25 cellular contexts compared by ENCODE assay signal in genomic region chr10:49598164-49598856, GRCh38. TPM values are rescaled to one million over a fixed set of nuclear protein-coding genes. Genes with fewer than 3 reads are reported as not detected.
DNase-seq lines count a peak whose midpoint lies in the region; ATAC-seq and TF ChIP-seq lines count a peak whose summit lies in the region.
"Had no signal": no experiment of that assay in that cellular context is flagged by ENCODE, and none has a peak within 500 bp of the region (broad histone marks: within the 10 kb centered on the region; RNA-seq: fewer than 3 reads in every experiment).

No MANE protein-coding gene starts in this region.

- H2AFZ ChIP-seq in mesenchymal stem cell (ENCODE audit: low read depth, low read length): no peak overlapping the region
- H2AFZ ChIP-seq: PC-9 had no signal

- H2AK5ac ChIP-seq in mesenchymal stem cell (ENCODE audit: low read length, severe bottlenecking): no peak overlapping the region

- H3K14ac ChIP-seq in mesenchymal stem cell (ENCODE audit: low read length in 2 of 2): no peak overlapping the region

- no peak overlapping the region for H2BK12ac ChIP-seq in mesenchymal stem cell (ENCODE audit: low read length in 2 of 2)

- no peak overlapping the region for H3K4me3 ChIP-seq in right cardiac atrium (ENCODE audit: low read length)
- H3K4me3 ChIP-seq in vagina: no peak overlapping the region
- no peak overlapping the region for H3K4me3 ChIP-seq in mesenchymal stem cell (ENCODE audit: insufficient read depth in 1 of 2, low read depth in 1 of 2, low read length in 2 of 2)
- H3K4me3 ChIP-seq: GM12878, HAP-1, PC-9 had no signal

- no peak overlapping the region for H3K27ac ChIP-seq in right cardiac atrium (ENCODE audit: low read length)
- H3K27ac ChIP-seq in vagina: no peak overlapping the region
- no peak overlapping the region for H3K27ac ChIP-seq in mesenchymal stem cell (ENCODE audit: low read length, poor library complexity, severe bottlenecking)
- H3K27ac ChIP-seq: C4-2B, PC-9, RWPE1 had no signal

- H4K8ac ChIP-seq in mesenchymal stem cell (ENCODE audit: low read length): no peak overlapping the region

- no peaks in the 10 kb centered on the region for H3K36me3 ChIP-seq in vagina
- no peaks in the 10 kb centered on the region for H3K36me3 ChIP-seq in mesenchymal stem cell (ENCODE audit: control insufficient read depth in 1 of 2, insufficient read depth in 2 of 2, low read depth in 1 of 2, low read length in 2 of 2)
- H3K36me3 ChIP-seq: HAP-1 had no signal

- no peak overlapping the region for H3K23ac ChIP-seq in mesenchymal stem cell (ENCODE audit: low read length in 2 of 2)

- intact Hi-C loops in cardiac septum (cut with DNase I): loop anchor here (10.0 kb wide), 1 partner anchor 626 kb away; no protein-coding TSS in a partner anchor
- intact Hi-C loops in right cardiac atrium (cut with DNase I): loop anchor here in 3 of 4 donors (5.0 to 10.0 kb wide), 2 partner anchors 624 to 626 kb away; no protein-coding TSS in a partner anchor
- intact Hi-C loops in vagina (cut with DNase I): no loop called here

- H3K9ac ChIP-seq in mesenchymal stem cell (ENCODE audit: low read length): no peak overlapping the region

- no peak overlapping the region for H3K4ac ChIP-seq in mesenchymal stem cell (ENCODE audit: low read depth in 1 of 2, low read length in 2 of 2)

- no peaks in the 10 kb centered on the region for H3K79me1 ChIP-seq in mesenchymal stem cell (replicated peaks; ENCODE audit: low read length, poor library complexity, severe bottlenecking)

- no peak overlapping the region for H2BK120ac ChIP-seq in mesenchymal stem cell (ENCODE audit: low read depth, low read length)

- no peak overlapping the region for H4K91ac ChIP-seq in mesenchymal stem cell (ENCODE audit: low read length)

- 75% methylated on average over 8 of the region's 8 CpGs for WGBS in right cardiac atrium
- WGBS in mesenchymal stem cell: 73% methylated on average over 8 of the region's 8 CpGs

- TF ChIP-seq POLR2A in vagina (IDR thresholded peaks at IDR 0.05): no peak

- no peak overlapping the region for H2BK15ac ChIP-seq in mesenchymal stem cell (ENCODE audit: low read depth, poor library complexity, severe bottlenecking)

- no peak overlapping the region for H2BK5ac ChIP-seq in mesenchymal stem cell (ENCODE audit: low read depth, low read length, poor library complexity, severe bottlenecking)

- TF ChIP-seq CTCF in vagina (IDR thresholded peaks at IDR 0.05): no peak

- H3K9me3 ChIP-seq in right cardiac atrium (ENCODE audit: control insufficient read depth, low read length): no peaks in the 10 kb centered on the region
- no peaks in the 10 kb centered on the region for H3K9me3 ChIP-seq in vagina
- no peaks in the 10 kb centered on the region for H3K9me3 ChIP-seq in mesenchymal stem cell (ENCODE audit: control insufficient read depth, low read length)
- H3K9me3 ChIP-seq: HAP-1 had no signal

- H3K4me1 ChIP-seq in right cardiac atrium (ENCODE audit: control insufficient read depth, insufficient read depth, low read length) (no peaks in the 10 kb centered on the region), vagina (no peaks in the 10 kb centered on the region), mesenchymal stem cell (ENCODE audit: control insufficient read depth, insufficient read depth, low read depth, low read length) (peaks cover 8% of the 10 kb centered on the region)
- H3K4me1 ChIP-seq: HAP-1 had no signal

- no peak for ATAC-seq in right cardiac atrium
- ATAC-seq in HG03196 (IDR thresholded peaks at IDR 0.05; ENCODE audit: unreplicated experiment): no peak
- ATAC-seq: GM12878 had no signal

- peak; percentile 51 for DNase-seq in cardiac septum (ENCODE audit: low spot score)
- no peak for DNase-seq in right cardiac atrium
- peak; percentile 2 for DNase-seq in NCI-H2171 (lab: John Stamatoyannopoulos, UW)
- peak; percentile 72 for DNase-seq in mesenteric fat pad (ENCODE audit: low spot score)
- DNase-seq in vagina (ENCODE audit: extremely low spot score in 2 of 2): peak; percentile 34 to 85
- DNase-seq in A172 (ENCODE audit: low spot score): no peak
- DNase-seq in mesenchymal stem cell: no peak
- DNase-seq: AML-193, DMS153, GF-D8, Karpas-422, NCI-H1417 treated with DMSO at 0.1 percent for 48 hours, NCI-H2029 treated with DMSO at 0.1 percent for 48 hours, NCI-H774, SIG-M5 had no signal

- H3K18ac ChIP-seq in mesenchymal stem cell (ENCODE audit: low read depth in 1 of 2, low read length in 2 of 2): no peak overlapping the region

- no peak overlapping the region for H3K4me2 ChIP-seq in mesenchymal stem cell (ENCODE audit: low read length, poor library complexity, severe bottlenecking)
- H3K4me2 ChIP-seq: PC-9 had no signal

- no peaks in the 10 kb centered on the region for H3K27me3 ChIP-seq in right cardiac atrium (ENCODE audit: control insufficient read depth, insufficient read depth)
- H3K27me3 ChIP-seq in vagina: no peaks in the 10 kb centered on the region
- peaks cover 28 to 61% of the 10 kb centered on the region in 2 experiments for H3K27me3 ChIP-seq in mesenchymal stem cell (ENCODE audit: control insufficient read depth in 1 of 2, insufficient read depth in 1 of 2, low read length in 2 of 2)

RNA-seq across cellular contexts. Expression of gene SLC18A3, which starts 11.8 kb away (rescaled TPM):
- total RNA-seq in cardiac septum (not detected), right cardiac atrium (under 1 TPM in 1 of 4 donors, not detected in 3; 0.14 TPM), mesenteric fat pad (not detected), vagina (0.49 TPM)
- polyA plus RNA-seq in right cardiac atrium: 0.23 TPM
- not detected in 2 replicates for total RNA-seq in A172 (2014; rRNA removed; shearing (Covaris generic))
- not detected for polyA plus RNA-seq in mesenchymal stem cell (2013, experiment 1 of 2)
- not detected for polyA plus RNA-seq in mesenchymal stem cell (2013, experiment 2 of 2)
- total RNA-seq: Daoy, GM12878, MCF 10A, NCI-H460, PC-9 had no signal
- polyA plus RNA-seq: GM12878, IgD-negative memory B cell had no signal

RNA-seq across cellular contexts. Expression of gene CHAT, which starts 15.5 kb away (rescaled TPM):
- total RNA-seq in cardiac septum (not detected), right cardiac atrium (not detected), mesenteric fat pad (not detected), vagina (not detected)
- polyA plus RNA-seq in right cardiac atrium: not detected
- total RNA-seq in A172 (2014; rRNA removed; shearing (Covaris generic)): not detected in 2 replicates
- polyA plus RNA-seq in mesenchymal stem cell (2013, experiment 1 of 2): not detected
- polyA plus RNA-seq in mesenchymal stem cell (2013, experiment 2 of 2): not detected
- total RNA-seq: Daoy, GM12878, MCF 10A, NCI-H460, PC-9 had no signal
- polyA plus RNA-seq: GM12878, IgD-negative memory B cell had no signal

RNA-seq across cellular contexts. Expression of gene ERCC6, which starts 59.4 kb away (rescaled TPM):
- total RNA-seq in cardiac septum: 21.6 TPM
- 10 to 100 TPM; 16.5 to 25.5 (median 20.4) TPM for total RNA-seq in right cardiac atrium
- 4.6 TPM for polyA plus RNA-seq in right cardiac atrium
- 15.5 TPM for total RNA-seq in mesenteric fat pad
- 15.2 TPM for total RNA-seq in vagina
- 4.0 and 5.2 TPM in 2 replicates for total RNA-seq in A172 (2014; rRNA removed; shearing (Covaris generic))
- polyA plus RNA-seq in mesenchymal stem cell (2013, experiment 1 of 2): 3.9 TPM
- 4.5 TPM for polyA plus RNA-seq in mesenchymal stem cell (2013, experiment 2 of 2)

Comparison
In these comparisons a context has a peak if more than half of its experiments do, and no peak if none do; other contexts are left out.
1. DNase-seq: peak in cardiac septum (single experiment), NCI-H2171 (single experiment), mesenteric fat pad (single experiment) and vagina (2 of 2); none in right cardiac atrium (0 of 3), A172 (single experiment) and mesenchymal stem cell (single experiment).